In the genomic region with DNA sequence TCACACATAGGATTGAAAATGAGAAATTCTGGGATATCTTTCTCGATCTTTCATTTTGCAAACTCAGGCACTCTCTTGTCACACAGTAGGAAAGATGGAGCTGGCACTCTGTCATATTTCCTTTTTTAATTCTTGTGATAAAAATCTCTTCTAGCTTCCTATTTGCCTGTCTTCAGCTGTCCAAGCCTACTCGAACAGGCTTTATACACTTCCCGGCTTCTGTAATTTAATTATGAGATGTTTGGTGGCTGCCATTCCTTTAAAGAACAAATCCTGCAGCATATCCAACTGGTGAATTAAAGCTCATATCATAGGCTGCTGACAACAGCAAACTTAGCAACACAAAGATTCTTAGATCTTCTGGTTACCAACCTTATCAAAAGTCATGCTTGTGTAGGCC, we compare ENCODE assay signal across 15 cellular contexts.
A peak's percentile ranks its signal among the peaks of the same experiment; 100 is the strongest.
DNase-seq lines count a peak whose midpoint lies in the region; ATAC-seq lines count a peak whose summit lies in the region.
"Had no signal": no experiment of that assay in that cellular context is flagged by ENCODE, and none has a peak within 500 bp of the region (broad histone marks: within the 10 kb centered on the region; RNA-seq: fewer than 3 reads in every experiment).

No MANE protein-coding gene starts in this region.

- ATAC-seq in GM18868 (IDR thresholded peaks at IDR 0.05; ENCODE audit: unreplicated experiment) = no peak
- no peak for ATAC-seq in HG03521 (IDR thresholded peaks at IDR 0.05; ENCODE audit: unreplicated experiment)
- ATAC-seq: CD8-positive, alpha-beta T cell; HCT116 had no signal

- DNase-seq in NCI-H146 (lab: John Stamatoyannopoulos, UW) (peak; percentile 24), NCI-H146 treated with DMSO at 0.1 percent for 48 hours (lab: John Stamatoyannopoulos, UW; ENCODE audit: unreplicated experiment) (no peak), SK-N-DZ (ENCODE audit: low spot score) (peak; percentile 77), cerebellum (ENCODE audit: low spot score) (peak; percentile 4)
- DNase-seq: Caco-2; CD4-positive, CD25-positive, alpha-beta regulatory T cell; CD8-positive, alpha-beta T cell; DMS79; EL; GF-D8; GM23248; H9 had no signal
